8 cellular contexts compared by ENCODE assay signal in the genomic region with DNA sequence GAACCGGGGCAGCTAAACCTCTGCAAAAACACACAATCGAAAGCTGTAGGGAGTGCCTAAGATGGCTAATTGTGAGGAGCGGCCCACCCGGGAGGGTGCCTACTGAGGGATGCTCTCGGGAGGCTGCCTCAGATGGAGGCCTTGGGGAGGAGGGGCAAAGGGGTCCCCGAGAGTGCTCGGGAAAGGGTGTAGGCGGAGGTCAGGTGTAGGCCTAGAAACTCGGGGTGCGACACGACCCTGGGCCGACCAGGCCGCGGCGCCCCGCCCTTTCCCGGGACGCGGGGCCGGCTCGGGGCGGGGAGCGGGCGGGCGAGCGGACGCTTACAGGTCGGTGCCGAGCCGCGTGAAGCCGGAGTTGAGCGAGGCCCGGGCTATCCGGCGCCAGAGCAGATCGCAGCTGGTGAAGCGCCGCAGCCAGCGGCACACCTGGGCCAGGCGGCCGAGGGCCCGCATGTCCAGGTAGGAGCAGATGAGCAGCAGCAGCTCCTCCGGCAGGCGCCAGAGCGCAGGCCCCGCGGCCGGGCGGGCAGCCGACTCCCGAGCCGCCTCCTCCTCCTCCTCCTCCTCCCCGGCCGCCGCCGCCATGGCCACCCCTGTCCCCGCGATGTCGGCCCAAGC. TPM values are rescaled to one million over a fixed set of nuclear protein-coding genes. Genes with fewer than 3 reads are reported as not detected.
DNase-seq lines count a peak whose midpoint lies in the region; ATAC-seq, FAIRE-seq and TF ChIP-seq lines count a peak whose summit lies in the region.

No MANE protein-coding gene starts in this region.

- H3K36me3 ChIP-seq in left lung, result no peaks in the 10 kb centered on the region

- H3K4me3 ChIP-seq in GM12864 (ENCODE audit: low read depth, low read length), result peak overlapping the region; percentile 72
- peak overlapping the region; percentile 87 for H3K4me3 ChIP-seq in choroid plexus epithelial cell (ENCODE audit: low read depth, low read length)
- H3K4me3 ChIP-seq in left lung, result peak overlapping the region; percentile 80 to 82

- peak overlapping the region; percentile 95 to 96 for H3K27ac ChIP-seq in left lung

- H3K27me3 ChIP-seq in left lung, result no peaks in the 10 kb centered on the region

- peak; percentile 85 for ATAC-seq in left lung

- peak; percentile 33; the same call in 1 of the 2 replicates for TF ChIP-seq POLR2A in H54 (IDR thresholded peaks at IDR 0.05; ENCODE audit: low read depth, low read length)

- H3K4me1 ChIP-seq in left lung, result peaks cover 23 to 55% of the 10 kb centered on the region in 2 donors

- FAIRE-seq in H54 (lab: Jason Lieb, UNC), result no peak
- FAIRE-seq in D721Med (lab: Jason Lieb, UNC), result no peak

- no peak for TF ChIP-seq CTCF in GM12864 (IDR thresholded peaks at IDR 0.05; ENCODE audit: low read depth, low read length, missing control alignments)
- no peak for TF ChIP-seq CTCF in choroid plexus epithelial cell (conservative IDR thresholded peaks at IDR 0.05; ENCODE audit: low read depth, low read length)
- no peak for TF ChIP-seq CTCF in left lung (IDR thresholded peaks at IDR 0.05)
- no peak for TF ChIP-seq CTCF in D721Med (IDR thresholded peaks at IDR 0.05; ENCODE audit: insufficient read depth, missing control alignments)

- intact Hi-C loops in left lung (cut with DNase I), result no loop called here

- no peaks in the 10 kb centered on the region for H3K9me3 ChIP-seq in left lung

- DNase-seq in GM12864 (ENCODE audit: low read depth) (peak; percentile 27), H54 (ENCODE audit: insufficient read length, low spot score) (peak; percentile 40), M059J (ENCODE audit: low read depth) (peak; percentile 50), choroid plexus epithelial cell (ENCODE audit: low read depth) (peak; percentile 55), left lung (peak; percentile 59 to 91), D721Med (ENCODE audit: insufficient read length, low spot score) (no peak)
- DNase-seq in activated CD4-positive, alpha-beta T cell treated with anti-CD3 and anti-CD28 coated beads for 24 hours (ENCODE audit: low read depth in 2 of 2), result peak; percentile 45 to 46
- DNase-seq in stimulated activated CD4-positive, alpha-beta T cell treated with anti-CD3 and anti-CD28 coated beads, Interleukin-4, amount 100 ng/mL, for 1 hour, result peak; percentile 65

RNA-seq across cellular contexts. Expression of a gene that starts 0.8 kb away (rescaled TPM):
- total RNA-seq in M059J (2014; rRNA removed; shearing (Covaris generic)), result 8.7 and 8.9 TPM in 2 replicates
- total RNA-seq in left lung, result 10 to 100 TPM; 53.7 to 57.0 TPM
